ENCODE assay signal across 8 cellular contexts in the genomic region with DNA sequence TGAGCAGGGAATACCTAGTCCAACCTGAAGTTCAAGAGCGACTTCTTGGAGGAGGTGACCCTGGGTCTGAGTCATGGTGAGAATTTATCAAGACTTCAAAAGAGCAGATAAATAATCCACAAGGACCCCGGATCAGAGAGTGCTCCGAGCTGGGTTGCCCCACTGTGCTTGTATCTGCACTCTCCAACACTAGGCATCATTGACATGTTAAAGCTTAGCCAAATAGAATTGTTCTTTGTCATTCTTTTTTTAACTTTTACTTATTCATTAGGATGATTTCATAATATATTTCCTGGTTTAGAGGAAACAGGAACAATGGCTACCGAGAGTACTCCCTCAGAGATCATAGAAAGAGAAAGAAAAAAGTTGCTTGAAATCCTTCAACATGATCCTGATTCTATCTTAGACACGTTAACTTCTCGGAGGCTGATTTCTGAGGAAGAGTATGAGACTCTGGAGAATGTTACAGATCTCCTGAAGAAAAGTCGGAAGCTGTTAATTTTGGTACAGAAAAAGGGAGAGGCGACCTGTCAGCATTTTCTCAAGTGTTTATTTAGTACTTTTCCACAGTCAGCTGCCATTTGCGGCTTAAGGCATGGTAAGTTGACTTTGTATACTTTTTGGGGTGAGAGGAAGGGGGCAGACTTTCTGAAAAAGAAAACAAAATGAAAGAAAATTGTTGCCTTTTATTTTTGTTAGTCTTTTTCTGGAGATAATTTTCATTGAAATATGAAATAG. TPM values are rescaled to one million over a fixed set of nuclear protein-coding genes. Genes with fewer than 3 reads are reported as not detected.
A peak's percentile ranks its signal among the peaks of the same experiment; 100 is the strongest.
DNase-seq lines count a peak whose midpoint lies in the region; ATAC-seq and TF ChIP-seq lines count a peak whose summit lies in the region.

A gene with protein sequence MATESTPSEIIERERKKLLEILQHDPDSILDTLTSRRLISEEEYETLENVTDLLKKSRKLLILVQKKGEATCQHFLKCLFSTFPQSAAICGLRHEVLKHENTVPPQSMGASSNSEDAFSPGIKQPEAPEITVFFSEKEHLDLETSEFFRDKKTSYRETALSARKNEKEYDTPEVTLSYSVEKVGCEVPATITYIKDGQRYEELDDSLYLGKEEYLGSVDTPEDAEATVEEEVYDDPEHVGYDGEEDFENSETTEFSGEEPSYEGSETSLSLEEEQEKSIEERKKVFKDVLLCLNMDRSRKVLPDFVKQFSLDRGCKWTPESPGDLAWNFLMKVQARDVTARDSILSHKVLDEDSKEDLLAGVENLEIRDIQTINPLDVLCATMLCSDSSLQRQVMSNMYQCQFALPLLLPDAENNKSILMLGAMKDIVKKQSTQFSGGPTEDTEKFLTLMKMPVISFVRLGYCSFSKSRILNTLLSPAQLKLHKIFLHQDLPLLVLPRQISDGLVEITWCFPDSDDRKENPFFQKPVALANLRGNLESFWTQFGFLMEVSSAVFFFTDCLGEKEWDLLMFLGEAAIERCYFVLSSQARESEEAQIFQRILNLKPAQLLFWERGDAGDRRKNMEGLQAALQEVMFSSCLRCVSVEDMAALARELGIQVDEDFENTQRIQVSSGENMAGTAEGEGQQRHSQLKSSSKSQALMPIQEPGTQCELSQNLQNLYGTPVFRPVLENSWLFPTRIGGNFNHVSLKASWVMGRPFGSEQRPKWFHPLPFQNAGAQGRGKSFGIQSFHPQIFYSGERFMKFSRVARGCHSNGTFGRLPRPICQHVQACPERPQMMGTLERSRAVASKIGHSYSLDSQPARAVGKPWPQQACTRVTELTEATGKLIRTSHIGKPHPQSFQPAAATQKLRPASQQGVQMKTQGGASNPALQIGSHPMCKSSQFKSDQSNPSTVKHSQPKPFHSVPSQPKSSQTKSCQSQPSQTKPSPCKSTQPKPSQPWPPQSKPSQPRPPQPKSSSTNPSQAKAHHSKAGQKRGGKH (plus strand): TSS at position 300 of the 738 bp plus-strand sequence. CDS start 16 bp downstream, at position 316.

- peaks cover 29% of the 10 kb centered on the region for H3K4me1 Mint-ChIP-seq in activated naive CD4-positive, alpha-beta T cell treated with anti-CD3 and anti-CD28 coated beads, Interleukin-2, amount 10 ng/mL, durations not matched to agents 7 days and 5 days

- no peak within 1 kb of the TSS for H3K27ac ChIP-seq in caudate nucleus (ENCODE audit: low read depth, low read length)

- H3K4me3 ChIP-seq in WI38 (ENCODE audit: low read depth, low read length) (peak within 1 kb of the TSS; percentile 55), retinal pigment epithelial cell (ENCODE audit: low read length) (peak within 1 kb of the TSS; percentile 5)

- peak within 1 kb of the TSS; percentile 92 for H3K27ac Mint-ChIP-seq in activated naive CD4-positive, alpha-beta T cell treated with anti-CD3 and anti-CD28 coated beads, Interleukin-2, amount 10 ng/mL, durations not matched to agents 7 days and 5 days

- peak; percentile 36 for ATAC-seq in HG03565 (IDR thresholded peaks at IDR 0.05; ENCODE audit: unreplicated experiment)

- TF ChIP-seq CTCF in WI38 (IDR thresholded peaks at IDR 0.05; ENCODE audit: low read depth, low read length) (no peak), retinal pigment epithelial cell (conservative IDR thresholded peaks at IDR 0.05; ENCODE audit: low read depth, low read length) (no peak)

- H3K9me3 Mint-ChIP-seq in activated naive CD4-positive, alpha-beta T cell treated with anti-CD3 and anti-CD28 coated beads, Interleukin-2, amount 10 ng/mL, durations not matched to agents 7 days and 5 days = no peaks in the 10 kb centered on the region

- H3K27me3 Mint-ChIP-seq in activated naive CD4-positive, alpha-beta T cell treated with anti-CD3 and anti-CD28 coated beads, Interleukin-2, amount 10 ng/mL, durations not matched to agents 7 days and 5 days = peaks cover 20% of the 10 kb centered on the region

- CTCF ChIA-PET in activated naive CD4-positive, alpha-beta T cell treated with anti-CD3 and anti-CD28 coated beads, Interleukin-2, amount 10 ng/mL, durations not matched to agents 7 days and 5 days (lab: Charles Lee) = interaction anchor here (1.2 kb wide), 1 partner anchor 10 kb away, joined by 6 read pairs; no protein-coding TSS in a partner anchor

- no peak for DNase-seq in activated naive CD4-positive, alpha-beta T cell treated with anti-CD3 and anti-CD28 coated beads, Interleukin-2, amount 10 ng/mL, durations not matched to agents 7 days and 5 days
- DNase-seq in activated naive CD4-positive, alpha-beta T cell (lab: John Stamatoyannopoulos, UW) = no peak
- DNase-seq in glomerular endothelial cell (ENCODE audit: extremely low read depth, low read depth, low spot score) = peak; percentile 63
- DNase-seq in retinal pigment epithelial cell (ENCODE audit: low read depth) = no peak
- no peak for DNase-seq in caudate nucleus (lab: John Stamatoyannopoulos, UW)
- DNase-seq in effector CD8-positive, alpha-beta T cell (lab: John Stamatoyannopoulos, UW) = no peak

- peaks cover 8% of the 10 kb centered on the region for H3K36me3 Mint-ChIP-seq in activated naive CD4-positive, alpha-beta T cell treated with anti-CD3 and anti-CD28 coated beads, Interleukin-2, amount 10 ng/mL, durations not matched to agents 7 days and 5 days

- peak within 1 kb of the TSS; percentile 87 for H3K4me3 Mint-ChIP-seq in activated naive CD4-positive, alpha-beta T cell treated with anti-CD3 and anti-CD28 coated beads, Interleukin-2, amount 10 ng/mL, durations not matched to agents 7 days and 5 days

RNA-seq across cellular contexts. Expression of the gene that starts here (rescaled TPM):
- 16.6 and 24.4 TPM in 2 replicates for total RNA-seq in glomerular endothelial cell
